ENCODE assay signal across 21 cellular contexts in genomic region chr2:240458900-240459391, GRCh38. TPM values are rescaled to one million over a fixed set of nuclear protein-coding genes. Genes with fewer than 3 reads are reported as not detected.
A peak's percentile ranks its signal among the peaks of the same experiment; 100 is the strongest.
DNase-seq lines count a peak whose midpoint lies in the region; ATAC-seq and TF ChIP-seq lines count a peak whose summit lies in the region.
"Had no signal": no experiment of that assay in that cellular context is flagged by ENCODE, and none has a peak within 500 bp of the region (broad histone marks: within the 10 kb centered on the region; RNA-seq: fewer than 3 reads in every experiment).

No MANE protein-coding gene starts in this region.

- WGBS in spleen, 5 donors: 90 to 94% (median 90%) methylated on average over 18 of the region's 18 CpGs; no CpG with 5 or more reads in 1 of the 5 donors

- H3K4me1 ChIP-seq in lower lobe of right lung: peaks cover 14% of the 10 kb centered on the region
- peaks cover 4 to 27% (median 16%) of the 10 kb centered on the region in 6 donors for H3K4me1 ChIP-seq in spleen

- no peaks in the 10 kb centered on the region for H3K9me3 Mint-ChIP-seq in activated naive CD8-positive, alpha-beta T cell treated with anti-CD3 and anti-CD28 coated beads, Interleukin-2, amount 10 ng/mL, durations not matched to agents 7 days and 5 days
- H3K9me3 Mint-ChIP-seq in activated naive CD8-positive, alpha-beta T cell treated with anti-CD3 and anti-CD28 coated beads, Interleukin-2, amount 50 U/mL, for 24 hours: no peaks in the 10 kb centered on the region
- no peaks in the 10 kb centered on the region for H3K9me3 Mint-ChIP-seq in type B pancreatic cell
- no peaks in the 10 kb centered on the region for H3K9me3 Mint-ChIP-seq in activated T-helper 1 cell treated with anti-CD3 and anti-CD28 coated beads, Interleukin-12 subunit alpha, Interleukin-12 subunit beta, Interleukin-2, Interleukin-4 antibody, amounts not matched to agents 30 ng/mL and 10 ng/mL and 1 ng/mL, durations not matched to agents 14 hours and 24 hours and 36 hours
- H3K9me3 Mint-ChIP-seq: activated B cell treated with CpG ODN at 0.5 μM for 24 hours; activated CD4-positive, alpha-beta memory T cell treated with anti-CD3 and anti-CD28 coated beads for 36 hours; activated naive CD8-positive, alpha-beta T cell treated with anti-CD3 and anti-CD28 coated beads for 36 hours had no signal

- no peaks in the 10 kb centered on the region for H3K36me3 Mint-ChIP-seq in activated naive CD8-positive, alpha-beta T cell treated with anti-CD3 and anti-CD28 coated beads, Interleukin-2, amount 10 ng/mL, durations not matched to agents 7 days and 5 days
- H3K36me3 Mint-ChIP-seq in activated naive CD8-positive, alpha-beta T cell treated with anti-CD3 and anti-CD28 coated beads, Interleukin-2, amount 50 U/mL, for 24 hours (ENCODE audit: low read depth): no peaks in the 10 kb centered on the region
- H3K36me3 Mint-ChIP-seq in type B pancreatic cell: no peaks in the 10 kb centered on the region
- H3K36me3 Mint-ChIP-seq in activated T-helper 1 cell treated with anti-CD3 and anti-CD28 coated beads, Interleukin-12 subunit alpha, Interleukin-12 subunit beta, Interleukin-2, Interleukin-4 antibody, amounts not matched to agents 30 ng/mL and 10 ng/mL and 1 ng/mL, durations not matched to agents 14 hours and 24 hours and 36 hours (ENCODE audit: low read depth): no peaks in the 10 kb centered on the region
- H3K36me3 Mint-ChIP-seq: activated CD4-positive, alpha-beta memory T cell treated with anti-CD3 and anti-CD28 coated beads for 36 hours; activated naive CD8-positive, alpha-beta T cell treated with anti-CD3 and anti-CD28 coated beads for 36 hours had no signal

- no peak overlapping the region for H3K4me3 Mint-ChIP-seq in activated naive CD8-positive, alpha-beta T cell treated with anti-CD3 and anti-CD28 coated beads, Interleukin-2, amount 10 ng/mL, durations not matched to agents 7 days and 5 days
- no peak overlapping the region for H3K4me3 Mint-ChIP-seq in activated naive CD8-positive, alpha-beta T cell treated with anti-CD3 and anti-CD28 coated beads, Interleukin-2, amount 50 U/mL, for 24 hours
- no peak overlapping the region for H3K4me3 Mint-ChIP-seq in type B pancreatic cell
- no peak overlapping the region for H3K4me3 Mint-ChIP-seq in activated T-helper 1 cell treated with anti-CD3 and anti-CD28 coated beads, Interleukin-12 subunit alpha, Interleukin-12 subunit beta, Interleukin-2, Interleukin-4 antibody, amounts not matched to agents 30 ng/mL and 10 ng/mL and 1 ng/mL, durations not matched to agents 14 hours and 24 hours and 36 hours
- H3K4me3 Mint-ChIP-seq: activated B cell treated with CpG ODN at 0.5 μM for 24 hours; activated CD4-positive, alpha-beta memory T cell treated with anti-CD3 and anti-CD28 coated beads for 36 hours; activated naive CD8-positive, alpha-beta T cell treated with anti-CD3 and anti-CD28 coated beads for 36 hours had no signal

- TF ChIP-seq CTCF in lower lobe of right lung (IDR thresholded peaks at IDR 0.05): no peak
- no peak for TF ChIP-seq CTCF in spleen (IDR thresholded peaks at IDR 0.05 in 8 of 11, conservative IDR thresholded peaks at IDR 0.05 in 3 of 11)
- TF ChIP-seq CTCF in type B pancreatic cell (conservative IDR thresholded peaks at IDR 0.05): no peak

- H3K27ac ChIP-seq in lower lobe of right lung (no peak overlapping the region), spleen (no peak overlapping the region)
- H3K27ac ChIP-seq: A549, upper lobe of left lung had no signal

- no peak for ATAC-seq in activated naive CD8-positive, alpha-beta T cell treated with anti-CD3 and anti-CD28 coated beads, Interleukin-2, amount 10 ng/mL, durations not matched to agents 7 days and 5 days (ENCODE audit: low read depth)
- no peak for ATAC-seq in activated naive CD8-positive, alpha-beta T cell treated with anti-CD3 and anti-CD28 coated beads, Interleukin-2, amount 50 U/mL, for 24 hours
- ATAC-seq in lower lobe of right lung: no peak

- DNase-seq in activated naive CD8-positive, alpha-beta T cell treated with anti-CD3 and anti-CD28 coated beads, Interleukin-2, amount 10 ng/mL, durations not matched to agents 7 days and 5 days: peak; percentile 32
- DNase-seq in activated naive CD8-positive, alpha-beta T cell treated with anti-CD3 and anti-CD28 coated beads, Interleukin-2, amount 50 U/mL, for 24 hours: no peak
- DNase-seq in head of caudate nucleus (peak in 22 of 42 donors; percentile 1 to 41 (median 9)), lower lobe of right lung (peak; percentile 45), spleen (peak; percentile 72), type B pancreatic cell (ENCODE audit: extremely low spot score, unreplicated experiment) (no peak)
- no peak for DNase-seq in activated CD8-positive, alpha-beta memory T cell treated with anti-CD3 and anti-CD28 coated beads, Interleukin-2, amount 50 U/mL, for 4 hours
- DNase-seq in activated T-helper 1 cell treated with anti-CD3 and anti-CD28 coated beads, Interleukin-12 subunit alpha, Interleukin-12 subunit beta, Interleukin-2, Interleukin-4 antibody, amounts not matched to agents 30 ng/mL and 10 ng/mL and 1 ng/mL, durations not matched to agents 14 hours and 24 hours and 36 hours (ENCODE audit: low spot score): no peak
- DNase-seq: activated B cell treated with CpG ODN at 0.5 μM for 24 hours; activated CD4-positive, alpha-beta memory T cell treated with anti-CD3 and anti-CD28 coated beads for 36 hours; activated effector memory CD4-positive, alpha-beta T cell treated with Interleukin-2 at 50 U/mL for 16 hours; activated naive CD8-positive, alpha-beta T cell treated with anti-CD3 and anti-CD28 coated beads for 36 hours; AML-193; dermis blood vessel endothelial cell; mesendoderm; NCI-H187 treated with DMSO at 0.1 percent for 48 hours; NCI-H524 treated with DMSO at 0.1 percent for 48 hours; stimulated activated CD4-positive, alpha-beta T cell treated with anti-CD3 and anti-CD28 coated beads, Interleukin-12 subunit alpha, Interleukin-12 subunit beta, amount 100 ng/mL, for 4 hours; stimulated activated CD4-positive, alpha-beta T cell treated with anti-CD3 and anti-CD28 coated beads, Interleukin-4, amount 100 ng/mL, for 1 hour had no signal

- H3K27ac Mint-ChIP-seq in activated naive CD8-positive, alpha-beta T cell treated with anti-CD3 and anti-CD28 coated beads, Interleukin-2, amount 10 ng/mL, durations not matched to agents 7 days and 5 days: no peak overlapping the region
- H3K27ac Mint-ChIP-seq in activated naive CD8-positive, alpha-beta T cell treated with anti-CD3 and anti-CD28 coated beads, Interleukin-2, amount 50 U/mL, for 24 hours: no peak overlapping the region
- H3K27ac Mint-ChIP-seq in type B pancreatic cell: no peak overlapping the region
- H3K27ac Mint-ChIP-seq in activated T-helper 1 cell treated with anti-CD3 and anti-CD28 coated beads, Interleukin-12 subunit alpha, Interleukin-12 subunit beta, Interleukin-2, Interleukin-4 antibody, amounts not matched to agents 30 ng/mL and 10 ng/mL and 1 ng/mL, durations not matched to agents 14 hours and 24 hours and 36 hours: no peak overlapping the region
- H3K27ac Mint-ChIP-seq: activated B cell treated with CpG ODN at 0.5 μM for 24 hours; activated CD4-positive, alpha-beta memory T cell treated with anti-CD3 and anti-CD28 coated beads for 36 hours; activated naive CD8-positive, alpha-beta T cell treated with anti-CD3 and anti-CD28 coated beads for 36 hours had no signal

- TF ChIP-seq POLR2A in spleen (IDR thresholded peaks at IDR 0.05): no peak

- H3K4me3 ChIP-seq in lower lobe of right lung (no peak overlapping the region), spleen (no peak overlapping the region)
- H3K4me3 ChIP-seq: A549, upper lobe of left lung had no signal

- H3K27me3 Mint-ChIP-seq in activated naive CD8-positive, alpha-beta T cell treated with anti-CD3 and anti-CD28 coated beads, Interleukin-2, amount 10 ng/mL, durations not matched to agents 7 days and 5 days: peaks cover 27% of the 10 kb centered on the region
- peaks cover 23% of the 10 kb centered on the region for H3K27me3 Mint-ChIP-seq in activated naive CD8-positive, alpha-beta T cell treated with anti-CD3 and anti-CD28 coated beads, Interleukin-2, amount 50 U/mL, for 24 hours
- H3K27me3 Mint-ChIP-seq in type B pancreatic cell: peaks cover 10% of the 10 kb centered on the region
- peaks cover 22% of the 10 kb centered on the region for H3K27me3 Mint-ChIP-seq in activated T-helper 1 cell treated with anti-CD3 and anti-CD28 coated beads, Interleukin-12 subunit alpha, Interleukin-12 subunit beta, Interleukin-2, Interleukin-4 antibody, amounts not matched to agents 30 ng/mL and 10 ng/mL and 1 ng/mL, durations not matched to agents 14 hours and 24 hours and 36 hours (ENCODE audit: insufficient read depth)

- intact Hi-C loops in head of caudate nucleus (cut with DNase I) (no loop called here), lower lobe of right lung (cut with DNase I) (no loop called here), spleen (cut with DNase I; ENCODE audit: low total_unique reads) (no loop called here)
- intact Hi-C loops in activated T-helper 1 cell treated with anti-CD3 and anti-CD28 coated beads, Interleukin-12 subunit alpha, Interleukin-12 subunit beta, Interleukin-2, Interleukin-4 antibody, amounts not matched to agents 30 ng/mL and 10 ng/mL and 1 ng/mL, durations not matched to agents 14 hours and 24 hours and 36 hours (cut with micrococcal nuclease): no loop called here

- POLR2A ChIA-PET in activated naive CD8-positive, alpha-beta T cell treated with anti-CD3 and anti-CD28 coated beads, Interleukin-2, amount 10 ng/mL, durations not matched to agents 7 days and 5 days (lab: Charles Lee): no interaction called here

- no peaks in the 10 kb centered on the region for H3K4me1 Mint-ChIP-seq in activated naive CD8-positive, alpha-beta T cell treated with anti-CD3 and anti-CD28 coated beads, Interleukin-2, amount 10 ng/mL, durations not matched to agents 7 days and 5 days
- H3K4me1 Mint-ChIP-seq in activated naive CD8-positive, alpha-beta T cell treated with anti-CD3 and anti-CD28 coated beads, Interleukin-2, amount 50 U/mL, for 24 hours: peaks cover 1% of the 10 kb centered on the region
- H3K4me1 Mint-ChIP-seq in type B pancreatic cell (ENCODE audit: unreplicated experiment): peaks cover 9% of the 10 kb centered on the region
- H3K4me1 Mint-ChIP-seq in activated T-helper 1 cell treated with anti-CD3 and anti-CD28 coated beads, Interleukin-12 subunit alpha, Interleukin-12 subunit beta, Interleukin-2, Interleukin-4 antibody, amounts not matched to agents 30 ng/mL and 10 ng/mL and 1 ng/mL, durations not matched to agents 14 hours and 24 hours and 36 hours (ENCODE audit: low read depth): no peaks in the 10 kb centered on the region

- H3K9me3 ChIP-seq in lower lobe of right lung (no peaks in the 10 kb centered on the region), spleen (no peaks in the 10 kb centered on the region)
- H3K9me3 ChIP-seq: A549, upper lobe of left lung had no signal

- H3K27me3 ChIP-seq in lower lobe of right lung (ENCODE audit: low read depth): peaks cover 19% of the 10 kb centered on the region
- H3K27me3 ChIP-seq in spleen (replicated peaks in 1 of 7): peaks cover 0 to 57% (median 32%) of the 10 kb centered on the region in 7 donors

- H3K36me3 ChIP-seq in lower lobe of right lung: no peaks in the 10 kb centered on the region
- peaks cover 0 to 8% (median 0%) of the 10 kb centered on the region in 6 donors for H3K36me3 ChIP-seq in spleen

RNA-seq across cellular contexts. Expression of gene GPC1, which starts 23.5 kb away (rescaled TPM):
- total RNA-seq in activated naive CD8-positive, alpha-beta T cell treated with anti-CD3 and anti-CD28 coated beads, Interleukin-2, amount 10 ng/mL, durations not matched to agents 7 days and 5 days: 1 to 10 TPM; 3.4 to 4.7 TPM
- total RNA-seq in lower lobe of right lung (14.7 TPM), spleen (10 to 100 TPM in 5 of 7 donors, 1 to 10 TPM in 2; 7.9 to 25.0 (median 18.6) TPM), type B pancreatic cell (ENCODE audit: low replicate concordance) (58.0 and 78.0 TPM in 2 replicates)
- 10 to 100 TPM in 1 of 3 donors, 1 to 10 TPM in 2; 4.1 to 12.4 (median 9.1) TPM for polyA plus RNA-seq in spleen
- total RNA-seq in activated T-helper 1 cell treated with anti-CD3 and anti-CD28 coated beads, Interleukin-12 subunit alpha, Interleukin-12 subunit beta, Interleukin-2, Interleukin-4 antibody, amounts not matched to agents 30 ng/mL and 10 ng/mL and 1 ng/mL, durations not matched to agents 14 hours and 24 hours and 36 hours: 6.2 and 6.5 TPM in 2 replicates

Comparison
In these comparisons a context has a peak if more than half of its experiments do, and no peak if none do; other contexts are left out.
1. DNase-seq: peak in activated naive CD8-positive, alpha-beta T cell treated with anti-CD3 and anti-CD28 coated beads, Interleukin-2, amount 10 ng/mL, durations not matched to agents 7 days and 5 days (single experiment), head of caudate nucleus (22 of 42), lower lobe of right lung (single experiment) and spleen (single experiment); none in activated naive CD8-positive, alpha-beta T cell treated with anti-CD3 and anti-CD28 coated beads, Interleukin-2, amount 50 U/mL, for 24 hours (single experiment), type B pancreatic cell (single experiment), activated CD8-positive, alpha-beta memory T cell treated with anti-CD3 and anti-CD28 coated beads, Interleukin-2, amount 50 U/mL, for 4 hours (single experiment) and activated T-helper 1 cell treated with anti-CD3 and anti-CD28 coated beads, Interleukin-12 subunit alpha, Interleukin-12 subunit beta, Interleukin-2, Interleukin-4 antibody, amounts not matched to agents 30 ng/mL and 10 ng/mL and 1 ng/mL, durations not matched to agents 14 hours and 24 hours and 36 hours (single experiment).